Comparison of ENCODE assay signal across 1 cellular context in the genomic region with DNA sequence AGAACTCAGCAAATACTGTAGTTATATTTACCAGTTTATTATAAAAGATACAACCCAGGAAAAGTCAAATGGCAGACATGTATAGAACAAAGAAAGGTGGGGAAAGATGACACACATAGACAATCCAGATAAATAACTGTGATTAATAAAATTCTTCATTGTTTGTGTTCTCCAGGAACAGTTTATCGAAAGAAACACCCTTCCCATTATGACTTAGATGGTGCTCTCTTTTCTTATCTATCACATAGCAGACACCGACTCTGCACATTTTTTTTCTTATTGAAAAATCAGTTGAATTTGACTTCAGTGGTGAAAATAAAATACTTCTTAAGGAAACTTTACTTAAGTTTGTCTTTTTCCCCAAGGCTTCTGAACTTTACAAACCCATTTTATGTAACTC.
TF ChIP-seq lines count a peak whose summit lies in the region.

No MANE protein-coding gene starts in this region.

TF ChIP-seq in K562, 482 proteins besides CTCF, POLR2A, EP300 and RAD21 (continued from another document and continues in another):
- TF ChIP-seq, protein P1, sequence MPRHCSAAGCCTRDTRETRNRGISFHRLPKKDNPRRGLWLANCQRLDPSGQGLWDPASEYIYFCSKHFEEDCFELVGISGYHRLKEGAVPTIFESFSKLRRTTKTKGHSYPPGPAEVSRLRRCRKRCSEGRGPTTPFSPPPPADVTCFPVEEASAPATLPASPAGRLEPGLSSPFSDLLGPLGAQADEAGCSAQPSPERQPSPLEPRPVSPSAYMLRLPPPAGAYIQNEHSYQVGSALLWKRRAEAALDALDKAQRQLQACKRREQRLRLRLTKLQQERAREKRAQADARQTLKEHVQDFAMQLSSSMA (CRISPR knock-in tag; IDR thresholded peaks at IDR 0.05), result no peak
- TF ChIP-seq CHD1 (IDR thresholded peaks at IDR 0.05; ENCODE audit: low read length) (no peak), ZNF79 (CRISPR knock-in tag; IDR thresholded peaks at IDR 0.05; ENCODE audit: low read depth) (no peak), CBFA2T2 (conservative IDR thresholded peaks at IDR 0.05) (peak; percentile 72), SOX6 (IDR thresholded peaks at IDR 0.05) (peak; percentile 97), SUPT5H (IDR thresholded peaks at IDR 0.05) (no peak), HOXB6 (CRISPR knock-in tag; IDR thresholded peaks at IDR 0.05; ENCODE audit: borderline replicate concordance) (no peak), KAT8 (IDR thresholded peaks at IDR 0.05; ENCODE audit: low read depth) (no peak), KLF16 (IDR thresholded peaks at IDR 0.05) (0 out of 2 replicates have a peak, but pooled peaks have one; percentile 25), BDP1 (IDR thresholded peaks at IDR 0.05; ENCODE audit: insufficient read depth, insufficient read length) (no peak), RFX7 (CRISPR knock-in tag; IDR thresholded peaks at IDR 0.05) (no peak), KLF6 (CRISPR knock-in tag; IDR thresholded peaks at IDR 0.05; ENCODE audit: borderline replicate concordance) (no peak), ZNF384 (IDR thresholded peaks at IDR 0.05; ENCODE audit: low read depth, low read length) (peak; percentile 73), SRSF7 (optimal IDR thresholded peaks at IDR 0.05; ENCODE audit: low read depth, low read length) (no peak), ILF3 (IDR thresholded peaks at IDR 0.05; ENCODE audit: borderline replicate concordance) (no peak), SMAD2 (IDR thresholded peaks at IDR 0.05; ENCODE audit: low read depth, low read length) (no peak), RCOR1 (IDR thresholded peaks at IDR 0.05; ENCODE audit: borderline replicate concordance in 1 of 2, low read depth in 2 of 2, low read length in 2 of 2) (peak in 1 of 2 experiments; percentile 27; a peak in 1 of 4 replicates), STAT5A (IDR thresholded peaks at IDR 0.05; ENCODE audit: borderline replicate concordance, low read length) (0 out of 2 replicates have a peak, but pooled peaks have one; percentile 19), NCOR1 (IDR thresholded peaks at IDR 0.05) (peak; percentile 75), SMARCE1 (IDR thresholded peaks at IDR 0.05) (0 out of 2 replicates have a peak, but pooled peaks have one; percentile 32), ZNF583 (CRISPR knock-in tag; IDR thresholded peaks at IDR 0.05) (no peak), ZNF764 (CRISPR knock-in tag; IDR thresholded peaks at IDR 0.05; ENCODE audit: low read depth) (no peak), ZNF140 (CRISPR knock-in tag; IDR thresholded peaks at IDR 0.05) (no peak), ZNF121 (CRISPR knock-in tag; conservative IDR thresholded peaks at IDR 0.05) (no peak), SMARCA4 (IDR thresholded peaks at IDR 0.05) (peak; percentile 56; the same call in 1 of the 2 replicates), ZNF347 (CRISPR knock-in tag; IDR thresholded peaks at IDR 0.05; ENCODE audit: low read depth) (no peak), CBFA2T3 (IDR thresholded peaks at IDR 0.05) (peak; percentile 83), THRAP3 (IDR thresholded peaks at IDR 0.05; ENCODE audit: borderline replicate concordance) (no peak), ZNF41 (CRISPR knock-in tag; conservative IDR thresholded peaks at IDR 0.05) (no peak), SPI1 (IDR thresholded peaks at IDR 0.05; ENCODE audit: borderline replicate concordance, low read depth, low read length) (no peak), TFAM (CRISPR knock-in tag; conservative IDR thresholded peaks at IDR 0.05) (no peak), BHLHE40 (IDR thresholded peaks at IDR 0.05; ENCODE audit: low read length) (no peak), TEAD4 (IDR thresholded peaks at IDR 0.05; ENCODE audit: low read length) (peak; percentile 81), TEAD4 (CRISPR knock-in tag; IDR thresholded peaks at IDR 0.05; ENCODE audit: borderline replicate concordance) (no peak), KDM5B (IDR thresholded peaks at IDR 0.05; ENCODE audit: insufficient replicate concordance, low read depth, low read length) (no peak), NELFE (IDR thresholded peaks at IDR 0.05; ENCODE audit: insufficient read depth, insufficient read length) (no peak), ZNF785 (CRISPR knock-in tag; IDR thresholded peaks at IDR 0.05) (no peak), SRSF9 (IDR thresholded peaks at IDR 0.05; ENCODE audit: borderline replicate concordance, low read depth, low read length) (no peak), ARID1B (IDR thresholded peaks at IDR 0.05) (peak; percentile 86), HDAC2 (IDR thresholded peaks at IDR 0.05) (peak; percentile 41; the same call in 1 of the 2 replicates), ZNF197 (CRISPR knock-in tag; IDR thresholded peaks at IDR 0.05; ENCODE audit: low read depth) (no peak), POLR2AphosphoS5 (IDR thresholded peaks at IDR 0.05; ENCODE audit: control insufficient read depth, insufficient read depth, low read depth, low read length) (no peak), KDM1A (IDR thresholded peaks at IDR 0.05) (peak; percentile 72 to 76), CEBPB (tag; IDR thresholded peaks at IDR 0.05) (no peak), KAT7 (CRISPR knock-in tag; IDR thresholded peaks at IDR 0.05; ENCODE audit: borderline replicate concordance) (no peak)
- TF ChIP-seq, protein P2, sequence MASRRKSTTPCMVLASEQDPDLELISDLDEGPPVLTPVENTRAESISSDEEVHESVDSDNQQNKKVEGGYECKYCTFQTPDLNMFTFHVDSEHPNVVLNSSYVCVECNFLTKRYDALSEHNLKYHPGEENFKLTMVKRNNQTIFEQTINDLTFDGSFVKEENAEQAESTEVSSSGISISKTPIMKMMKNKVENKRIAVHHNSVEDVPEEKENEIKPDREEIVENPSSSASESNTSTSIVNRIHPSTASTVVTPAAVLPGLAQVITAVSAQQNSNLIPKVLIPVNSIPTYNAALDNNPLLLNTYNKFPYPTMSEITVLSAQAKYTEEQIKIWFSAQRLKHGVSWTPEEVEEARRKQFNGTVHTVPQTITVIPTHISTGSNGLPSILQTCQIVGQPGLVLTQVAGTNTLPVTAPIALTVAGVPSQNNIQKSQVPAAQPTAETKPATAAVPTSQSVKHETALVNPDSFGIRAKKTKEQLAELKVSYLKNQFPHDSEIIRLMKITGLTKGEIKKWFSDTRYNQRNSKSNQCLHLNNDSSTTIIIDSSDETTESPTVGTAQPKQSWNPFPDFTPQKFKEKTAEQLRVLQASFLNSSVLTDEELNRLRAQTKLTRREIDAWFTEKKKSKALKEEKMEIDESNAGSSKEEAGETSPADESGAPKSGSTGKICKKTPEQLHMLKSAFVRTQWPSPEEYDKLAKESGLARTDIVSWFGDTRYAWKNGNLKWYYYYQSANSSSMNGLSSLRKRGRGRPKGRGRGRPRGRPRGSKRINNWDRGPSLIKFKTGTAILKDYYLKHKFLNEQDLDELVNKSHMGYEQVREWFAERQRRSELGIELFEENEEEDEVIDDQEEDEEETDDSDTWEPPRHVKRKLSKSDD (conservative IDR thresholded peaks at IDR 0.05; ENCODE audit: low read length), result no peak
- TF ChIP-seq, protein P3, sequence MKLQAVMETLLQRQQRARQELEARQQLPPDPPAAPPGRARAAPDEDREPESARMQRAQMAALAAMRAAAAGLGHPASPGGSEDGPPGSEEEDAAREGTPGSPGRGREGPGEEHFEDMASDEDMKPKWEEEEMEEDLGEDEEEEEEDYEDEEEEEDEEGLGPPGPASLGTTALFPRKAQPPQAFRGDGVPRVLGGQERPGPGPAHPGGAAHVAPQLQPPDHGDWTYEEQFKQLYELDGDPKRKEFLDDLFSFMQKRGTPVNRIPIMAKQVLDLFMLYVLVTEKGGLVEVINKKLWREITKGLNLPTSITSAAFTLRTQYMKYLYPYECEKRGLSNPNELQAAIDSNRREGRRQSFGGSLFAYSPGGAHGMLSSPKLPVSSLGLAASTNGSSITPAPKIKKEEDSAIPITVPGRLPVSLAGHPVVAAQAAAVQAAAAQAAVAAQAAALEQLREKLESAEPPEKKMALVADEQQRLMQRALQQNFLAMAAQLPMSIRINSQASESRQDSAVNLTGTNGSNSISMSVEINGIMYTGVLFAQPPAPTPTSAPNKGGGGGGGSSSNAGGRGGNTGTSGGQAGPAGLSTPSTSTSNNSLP (IDR thresholded peaks at IDR 0.05; ENCODE audit: borderline replicate concordance, low read depth, low read length), result 0 out of 2 replicates have a peak, but pooled peaks have one; percentile 46
- TF ChIP-seq, protein P4, sequence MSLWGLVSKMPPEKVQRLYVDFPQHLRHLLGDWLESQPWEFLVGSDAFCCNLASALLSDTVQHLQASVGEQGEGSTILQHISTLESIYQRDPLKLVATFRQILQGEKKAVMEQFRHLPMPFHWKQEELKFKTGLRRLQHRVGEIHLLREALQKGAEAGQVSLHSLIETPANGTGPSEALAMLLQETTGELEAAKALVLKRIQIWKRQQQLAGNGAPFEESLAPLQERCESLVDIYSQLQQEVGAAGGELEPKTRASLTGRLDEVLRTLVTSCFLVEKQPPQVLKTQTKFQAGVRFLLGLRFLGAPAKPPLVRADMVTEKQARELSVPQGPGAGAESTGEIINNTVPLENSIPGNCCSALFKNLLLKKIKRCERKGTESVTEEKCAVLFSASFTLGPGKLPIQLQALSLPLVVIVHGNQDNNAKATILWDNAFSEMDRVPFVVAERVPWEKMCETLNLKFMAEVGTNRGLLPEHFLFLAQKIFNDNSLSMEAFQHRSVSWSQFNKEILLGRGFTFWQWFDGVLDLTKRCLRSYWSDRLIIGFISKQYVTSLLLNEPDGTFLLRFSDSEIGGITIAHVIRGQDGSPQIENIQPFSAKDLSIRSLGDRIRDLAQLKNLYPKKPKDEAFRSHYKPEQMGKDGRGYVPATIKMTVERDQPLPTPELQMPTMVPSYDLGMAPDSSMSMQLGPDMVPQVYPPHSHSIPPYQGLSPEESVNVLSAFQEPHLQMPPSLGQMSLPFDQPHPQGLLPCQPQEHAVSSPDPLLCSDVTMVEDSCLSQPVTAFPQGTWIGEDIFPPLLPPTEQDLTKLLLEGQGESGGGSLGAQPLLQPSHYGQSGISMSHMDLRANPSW (CRISPR knock-in tag; IDR thresholded peaks at IDR 0.05), result no peak
- TF ChIP-seq, protein P5, sequence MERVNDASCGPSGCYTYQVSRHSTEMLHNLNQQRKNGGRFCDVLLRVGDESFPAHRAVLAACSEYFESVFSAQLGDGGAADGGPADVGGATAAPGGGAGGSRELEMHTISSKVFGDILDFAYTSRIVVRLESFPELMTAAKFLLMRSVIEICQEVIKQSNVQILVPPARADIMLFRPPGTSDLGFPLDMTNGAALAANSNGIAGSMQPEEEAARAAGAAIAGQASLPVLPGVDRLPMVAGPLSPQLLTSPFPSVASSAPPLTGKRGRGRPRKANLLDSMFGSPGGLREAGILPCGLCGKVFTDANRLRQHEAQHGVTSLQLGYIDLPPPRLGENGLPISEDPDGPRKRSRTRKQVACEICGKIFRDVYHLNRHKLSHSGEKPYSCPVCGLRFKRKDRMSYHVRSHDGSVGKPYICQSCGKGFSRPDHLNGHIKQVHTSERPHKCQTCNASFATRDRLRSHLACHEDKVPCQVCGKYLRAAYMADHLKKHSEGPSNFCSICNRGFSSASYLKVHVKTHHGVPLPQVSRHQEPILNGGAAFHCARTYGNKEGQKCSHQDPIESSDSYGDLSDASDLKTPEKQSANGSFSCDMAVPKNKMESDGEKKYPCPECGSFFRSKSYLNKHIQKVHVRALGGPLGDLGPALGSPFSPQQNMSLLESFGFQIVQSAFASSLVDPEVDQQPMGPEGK (CRISPR knock-in tag; IDR thresholded peaks at IDR 0.05; ENCODE audit: borderline replicate concordance), result no peak
- TF ChIP-seq, protein P6, sequence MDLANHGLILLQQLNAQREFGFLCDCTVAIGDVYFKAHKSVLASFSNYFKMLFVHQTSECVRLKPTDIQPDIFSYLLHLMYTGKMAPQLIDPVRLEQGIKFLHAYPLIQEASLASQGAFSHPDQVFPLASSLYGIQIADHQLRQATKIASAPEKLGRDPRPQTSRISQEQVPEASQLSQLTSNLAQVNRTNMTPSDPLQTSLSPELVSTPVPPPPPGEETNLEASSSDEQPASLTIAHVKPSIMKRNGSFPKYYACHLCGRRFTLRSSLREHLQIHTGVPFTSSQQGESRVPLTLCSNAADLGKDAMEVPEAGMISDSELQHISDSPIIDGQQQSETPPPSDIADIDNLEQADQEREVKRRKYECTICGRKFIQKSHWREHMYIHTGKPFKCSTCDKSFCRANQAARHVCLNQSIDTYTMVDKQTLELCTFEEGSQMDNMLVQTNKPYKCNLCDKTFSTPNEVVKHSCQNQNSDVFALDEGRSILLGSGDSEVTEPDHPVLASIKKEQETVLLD (IDR thresholded peaks at IDR 0.05), result no peak
- TF ChIP-seq, protein P7, sequence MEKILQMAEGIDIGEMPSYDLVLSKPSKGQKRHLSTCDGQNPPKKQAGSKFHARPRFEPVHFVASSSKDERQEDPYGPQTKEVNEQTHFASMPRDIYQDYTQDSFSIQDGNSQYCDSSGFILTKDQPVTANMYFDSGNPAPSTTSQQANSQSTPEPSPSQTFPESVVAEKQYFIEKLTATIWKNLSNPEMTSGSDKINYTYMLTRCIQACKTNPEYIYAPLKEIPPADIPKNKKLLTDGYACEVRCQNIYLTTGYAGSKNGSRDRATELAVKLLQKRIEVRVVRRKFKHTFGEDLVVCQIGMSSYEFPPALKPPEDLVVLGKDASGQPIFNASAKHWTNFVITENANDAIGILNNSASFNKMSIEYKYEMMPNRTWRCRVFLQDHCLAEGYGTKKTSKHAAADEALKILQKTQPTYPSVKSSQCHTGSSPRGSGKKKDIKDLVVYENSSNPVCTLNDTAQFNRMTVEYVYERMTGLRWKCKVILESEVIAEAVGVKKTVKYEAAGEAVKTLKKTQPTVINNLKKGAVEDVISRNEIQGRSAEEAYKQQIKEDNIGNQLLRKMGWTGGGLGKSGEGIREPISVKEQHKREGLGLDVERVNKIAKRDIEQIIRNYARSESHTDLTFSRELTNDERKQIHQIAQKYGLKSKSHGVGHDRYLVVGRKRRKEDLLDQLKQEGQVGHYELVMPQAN (IDR thresholded peaks at IDR 0.05; ENCODE audit: borderline replicate concordance), result no peak
- TF ChIP-seq, protein P8, sequence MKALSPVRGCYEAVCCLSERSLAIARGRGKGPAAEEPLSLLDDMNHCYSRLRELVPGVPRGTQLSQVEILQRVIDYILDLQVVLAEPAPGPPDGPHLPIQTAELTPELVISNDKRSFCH (CRISPR knock-in tag; IDR thresholded peaks at IDR 0.05), result no peak
- TF ChIP-seq, protein P8 (tag; IDR thresholded peaks at IDR 0.05), result no peak
- TF ChIP-seq, protein P9, sequence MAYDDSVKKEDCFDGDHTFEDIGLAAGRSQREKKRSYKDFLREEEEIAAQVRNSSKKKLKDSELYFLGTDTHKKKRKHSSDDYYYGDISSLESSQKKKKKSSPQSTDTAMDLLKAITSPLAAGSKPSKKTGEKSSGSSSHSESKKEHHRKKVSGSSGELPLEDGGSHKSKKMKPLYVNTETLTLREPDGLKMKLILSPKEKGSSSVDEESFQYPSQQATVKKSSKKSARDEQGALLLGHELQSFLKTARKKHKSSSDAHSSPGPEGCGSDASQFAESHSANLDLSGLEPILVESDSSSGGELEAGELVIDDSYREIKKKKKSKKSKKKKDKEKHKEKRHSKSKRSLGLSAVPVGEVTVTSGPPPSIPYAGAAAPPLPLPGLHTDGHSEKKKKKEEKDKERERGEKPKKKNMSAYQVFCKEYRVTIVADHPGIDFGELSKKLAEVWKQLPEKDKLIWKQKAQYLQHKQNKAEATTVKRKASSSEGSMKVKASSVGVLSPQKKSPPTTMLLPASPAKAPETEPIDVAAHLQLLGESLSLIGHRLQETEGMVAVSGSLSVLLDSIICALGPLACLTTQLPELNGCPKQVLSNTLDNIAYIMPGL (CRISPR knock-in tag; IDR thresholded peaks at IDR 0.05), result no peak
